In the genomic region with DNA sequence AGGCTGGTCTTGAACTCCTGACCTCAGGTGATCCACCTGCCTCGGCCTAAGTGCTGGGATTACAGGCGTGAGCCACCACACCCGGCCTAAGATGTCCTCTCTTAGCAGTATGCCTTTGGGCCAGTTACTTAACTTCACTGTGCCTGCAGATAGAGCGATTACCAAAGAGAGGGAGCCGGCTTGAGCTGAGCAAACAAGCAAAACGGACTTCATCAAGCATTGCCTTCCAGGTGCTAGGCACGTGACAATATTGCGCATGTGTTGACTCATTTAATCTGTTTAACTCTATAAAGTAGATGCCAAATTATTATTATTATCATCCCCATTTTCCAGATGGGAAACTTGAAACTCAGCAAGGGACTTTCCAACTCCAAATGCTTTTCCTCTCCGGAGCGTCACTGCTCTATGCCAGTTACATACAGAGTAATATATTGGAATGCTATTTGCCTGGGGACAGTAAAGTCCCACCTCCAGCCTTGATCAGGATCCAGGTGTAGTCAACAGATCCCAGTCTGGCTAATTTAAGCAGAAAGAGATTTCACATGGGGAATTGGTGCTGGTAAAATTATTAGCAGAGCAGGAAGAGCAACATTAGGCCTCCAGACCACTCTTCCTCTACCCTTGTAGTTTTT, we compare ENCODE assay signal across 20 cellular contexts. TPM values are rescaled to one million over a fixed set of nuclear protein-coding genes. Genes with fewer than 3 reads are reported as not detected.
"Had no signal": no experiment of that assay in that cellular context is flagged by ENCODE, and none has a peak within 500 bp of the region (broad histone marks: within the 10 kb centered on the region; RNA-seq: fewer than 3 reads in every experiment).

No MANE protein-coding gene starts in this region.

- H3K4me3 Mint-ChIP-seq: natural killer cell treated with Interleukin-12 subunit alpha and Interleukin-12 subunit beta and Interleukin-15 and Interleukin-18, amount 100 ng/mL, for 72 hours had no signal

- H3K4me1 ChIP-seq: sigmoid colon, vagina had no signal

- H3K27ac ChIP-seq: brain microvascular endothelial cell, dorsolateral prefrontal cortex, esophagus squamous epithelium, sigmoid colon, vagina had no signal

- H3K9me3 ChIP-seq: esophagus squamous epithelium, sigmoid colon, vagina had no signal

- H3K27ac Mint-ChIP-seq: activated naive CD4-positive, alpha-beta T cell treated with anti-CD3 and anti-CD28 coated beads, Interleukin-2, amount 50 U/mL, for 72 hours; natural killer cell treated with Interleukin-12 subunit alpha and Interleukin-12 subunit beta and Interleukin-15 and Interleukin-18, amount 100 ng/mL, for 72 hours had no signal

- H3K9me3 Mint-ChIP-seq: activated naive CD4-positive, alpha-beta T cell treated with anti-CD3 and anti-CD28 coated beads, Interleukin-2, amount 50 U/mL, for 72 hours; natural killer cell treated with Interleukin-12 subunit alpha and Interleukin-12 subunit beta and Interleukin-15 and Interleukin-18, amount 100 ng/mL, for 72 hours had no signal

- DNase-seq: amniotic stem cell; brain microvascular endothelial cell; dorsolateral prefrontal cortex; esophagus squamous epithelium; foreskin melanocyte; head of caudate nucleus; left ventricle myocardium superior; midbrain; nucleus accumbens; sigmoid colon; stimulated activated CD4-positive, alpha-beta T cell treated with anti-CD3 and anti-CD28 coated beads, Interleukin-4, amount 100 ng/mL, for 1 hour; stimulated activated CD8-positive, alpha-beta memory T cell treated with anti-CD3 and anti-CD28 coated beads, Interleukin-4, amount 100 ng/mL, for 48 hours; stimulated activated naive CD8-positive, alpha-beta T cell treated with anti-CD3 and anti-CD28 coated beads, Interleukin-15, Interleukin-2, amounts not matched to agents 100 U/mL and 50 U/mL, for 24 hours; T-helper 2 cell had no signal

- H3K4me3 ChIP-seq: dorsolateral prefrontal cortex, esophagus squamous epithelium, sigmoid colon, vagina had no signal

- H3K36me3 ChIP-seq: brain microvascular endothelial cell, esophagus squamous epithelium, sigmoid colon, vagina had no signal

- H3K36me3 Mint-ChIP-seq: activated naive CD4-positive, alpha-beta T cell treated with anti-CD3 and anti-CD28 coated beads, Interleukin-2, amount 50 U/mL, for 72 hours; natural killer cell treated with Interleukin-12 subunit alpha and Interleukin-12 subunit beta and Interleukin-15 and Interleukin-18, amount 100 ng/mL, for 72 hours had no signal

- H3K27me3 ChIP-seq: brain microvascular endothelial cell, dorsolateral prefrontal cortex, esophagus squamous epithelium, sigmoid colon, vagina had no signal

- ATAC-seq: activated naive CD4-positive, alpha-beta T cell treated with anti-CD3 and anti-CD28 coated beads, Interleukin-2, amount 50 U/mL, for 72 hours; left ventricle myocardium superior; natural killer cell treated with Interleukin-12 subunit alpha and Interleukin-12 subunit beta and Interleukin-15 and Interleukin-18, amount 100 ng/mL, for 72 hours; stimulated activated naive CD8-positive, alpha-beta T cell treated with anti-CD3 and anti-CD28 coated beads, Interleukin-15, Interleukin-2, amounts not matched to agents 100 U/mL and 50 U/mL, for 24 hours had no signal

RNA-seq across cellular contexts. Expression of gene C9orf152, which starts 5.6 kb away (rescaled TPM):
- total RNA-seq: activated naive CD4-positive, alpha-beta T cell treated with anti-CD3 and anti-CD28 coated beads, Interleukin-2, amount 50 U/mL, for 72 hours; cerebellum; left ventricle myocardium superior; natural killer cell treated with Interleukin-12 subunit alpha and Interleukin-12 subunit beta and Interleukin-15 and Interleukin-18, amount 100 ng/mL, for 72 hours; pulmonary artery endothelial cell; sigmoid colon; temporal lobe had no signal
